Comparison of ENCODE assay signal across 8 cellular contexts in the genomic region with DNA sequence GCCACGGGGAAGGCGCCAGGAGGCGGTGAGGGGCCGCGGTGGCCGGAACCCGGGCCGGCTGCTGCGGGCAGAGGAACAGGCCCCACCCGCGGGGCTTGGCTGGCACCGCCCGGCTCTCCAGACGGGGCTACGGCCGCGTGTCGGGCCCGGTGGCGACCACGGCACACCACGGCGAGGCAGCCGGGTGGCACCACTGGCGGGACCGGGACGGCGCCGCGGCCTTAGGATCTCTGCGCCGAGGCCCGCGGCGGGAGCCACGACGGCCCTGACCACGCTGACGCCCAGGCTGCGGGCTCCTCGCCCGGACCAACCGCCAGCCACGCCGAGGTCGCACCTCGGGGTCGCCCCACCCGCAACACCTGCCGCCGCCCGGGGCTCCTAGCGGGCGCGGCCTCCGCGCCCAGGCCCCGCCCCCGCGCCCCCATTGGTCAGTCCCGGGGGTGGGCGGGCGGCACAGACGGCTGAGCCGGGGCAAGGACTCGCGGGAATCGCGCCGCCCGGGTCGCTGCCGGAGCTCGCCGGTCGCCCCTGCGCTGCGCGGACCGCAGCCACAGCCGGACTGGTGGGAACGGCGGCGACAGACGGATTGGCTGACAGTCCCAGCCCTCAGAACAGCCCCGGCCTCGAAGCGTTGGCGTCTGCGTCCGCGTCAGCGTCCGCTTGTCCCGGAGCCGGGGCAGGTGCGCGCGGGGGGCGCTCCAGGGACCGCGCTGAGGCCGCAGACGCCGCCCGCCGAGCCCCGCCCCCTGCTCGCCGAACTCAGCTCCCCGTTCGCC. TPM values are rescaled to one million over a fixed set of nuclear protein-coding genes. Genes with fewer than 3 reads are reported as not detected.
DNase-seq lines count a peak whose midpoint lies in the region; ATAC-seq and TF ChIP-seq lines count a peak whose summit lies in the region.

Gene BMP8A, plus strand, starts transcription at position 491 of the 776 bp plus-strand sequence. CDS start 356 bp downstream, outside the sequence.

- ATAC-seq in GM19025 (IDR thresholded peaks at IDR 0.05; ENCODE audit: low read depth, unreplicated experiment): peak; percentile 85
- ATAC-seq in HG03460 (IDR thresholded peaks at IDR 0.05; ENCODE audit: unreplicated experiment): peak; percentile 69
- peak; percentile 86 for ATAC-seq in PC-3
- ATAC-seq in gastroesophageal sphincter: peak; percentile 80

- no peak within 1 kb of the TSS for H3K27ac ChIP-seq in PC-3 (ENCODE audit: low read length)
- H3K27ac ChIP-seq in gastroesophageal sphincter: peak within 1 kb of the TSS in 1 of 4 donors; percentile 13
- no peak within 1 kb of the TSS for H3K27ac ChIP-seq in urinary bladder (ENCODE audit: low read depth)

- CTCF ChIA-PET in PC-3 (lab: Charles Lee): no interaction called here

- H2AFZ ChIP-seq in PC-3 (ENCODE audit: low read length): peak within 1 kb of the TSS; percentile 90

- BruUV-seq in PC-3 (replicated peaks; lab: Mats Ljungman, UMichigan): no TSS peak

- H3K27me3 ChIP-seq in BE2C: peaks cover 10% of the 10 kb centered on the region; the same call in 1 of the 2 replicates
- no peaks in the 10 kb centered on the region for H3K27me3 ChIP-seq in PC-3 (ENCODE audit: low read length)
- peaks cover 44% of the 10 kb centered on the region for H3K27me3 ChIP-seq in gastroesophageal sphincter

- intact Hi-C loops in PC-3 (cut with micrococcal nuclease): no loop called here

- H3K9me3 Mint-ChIP-seq in progenitor cell of endocrine pancreas (ENCODE audit: low read depth): no peaks in the 10 kb centered on the region

- WGBS in gastroesophageal sphincter (ENCODE audit: low coverage in 1 of 2), 2 donors: no CpG with 5 or more reads among the region's 112 CpGs
- under 1% methylated on average over 112 of the region's 112 CpGs for WGBS in urinary bladder

- H3K9me2 ChIP-seq in PC-3 (replicated peaks; ENCODE audit: low read length): no peaks in the 10 kb centered on the region

- DNase-seq in BE2C (peak; percentile 72), PC-3 (peak; percentile 61), activated T-helper 1 cell treated with Interleukin-2 at 50 U/mL for 16 hours (ENCODE audit: low read depth) (peak; percentile 66), progenitor cell of endocrine pancreas (ENCODE audit: low spot score, unreplicated experiment) (peak; percentile 69)

- H3K27ac Mint-ChIP-seq in progenitor cell of endocrine pancreas: no peak within 1 kb of the TSS

- POLR2A ChIA-PET in PC-3 (lab: Charles Lee; ENCODE audit: unreplicated experiment): no interaction called here

- H3K4me1 ChIP-seq in BE2C (no peaks in the 10 kb centered on the region), PC-3 (ENCODE audit: insufficient read depth, low read length) (no peaks in the 10 kb centered on the region), gastroesophageal sphincter (peaks cover 0 to 19% (median 3%) of the 10 kb centered on the region in 3 donors), urinary bladder (ENCODE audit: insufficient read depth) (no peaks in the 10 kb centered on the region)

- no peak within 1 kb of the TSS; the same call in 1 of the 2 replicates for H3K9ac ChIP-seq in PC-3 (ENCODE audit: low read length)

- H3K4me3 ChIP-seq in BE2C (ENCODE audit: low read depth, low read length): peak within 1 kb of the TSS; percentile 29; the same call in 1 of the 2 replicates
- H3K4me3 ChIP-seq in PC-3 (ENCODE audit: low read length): peak within 1 kb of the TSS; percentile 69
- peak within 1 kb of the TSS; percentile 11 to 55 for H3K4me3 ChIP-seq in gastroesophageal sphincter
- peak within 1 kb of the TSS; percentile 45 for H3K4me3 ChIP-seq in urinary bladder (ENCODE audit: low read depth, low read length)

- H3K27me3 Mint-ChIP-seq in progenitor cell of endocrine pancreas: peaks cover 40% of the 10 kb centered on the region

- H3K9me3 ChIP-seq in BE2C (no peaks in the 10 kb centered on the region), PC-3 (ENCODE audit: low read length) (no peaks in the 10 kb centered on the region), gastroesophageal sphincter (no peaks in the 10 kb centered on the region)

- TF ChIP-seq EP300 in gastroesophageal sphincter (IDR thresholded peaks at IDR 0.05): no peak

- H3K4me3 Mint-ChIP-seq in progenitor cell of endocrine pancreas (ENCODE audit: low read depth): peak within 1 kb of the TSS; percentile 50

- peak in 1 of 2 donors; percentile 8 for TF ChIP-seq POLR2A in gastroesophageal sphincter (IDR thresholded peaks at IDR 0.05)

- no peaks in the 10 kb centered on the region for H4K20me1 ChIP-seq in PC-3 (ENCODE audit: low read length)

- TF ChIP-seq CTCF in BE2C (IDR thresholded peaks at IDR 0.05; ENCODE audit: low read depth, low read length) (no peak), PC-3 (conservative IDR thresholded peaks at IDR 0.05; ENCODE audit: low read depth, low read length) (no peak), gastroesophageal sphincter (IDR thresholded peaks at IDR 0.05) (no peak), progenitor cell of endocrine pancreas (IDR thresholded peaks at IDR 0.05; ENCODE audit: unreplicated experiment) (no peak)

- no peaks in the 10 kb centered on the region for H3K79me2 ChIP-seq in PC-3 (ENCODE audit: low read length)

- H3K4me1 Mint-ChIP-seq in progenitor cell of endocrine pancreas (ENCODE audit: low read depth): peaks cover 5% of the 10 kb centered on the region

- H3K4me2 ChIP-seq in PC-3 (ENCODE audit: low read length): peak within 1 kb of the TSS; percentile 88

- H3K36me3 ChIP-seq in BE2C: no peaks in the 10 kb centered on the region
- H3K36me3 ChIP-seq in PC-3 (ENCODE audit: low read depth, low read length): no peaks in the 10 kb centered on the region
- H3K36me3 ChIP-seq in gastroesophageal sphincter: peaks cover 0 to 22% of the 10 kb centered on the region in 2 donors
- H3K36me3 ChIP-seq in urinary bladder (ENCODE audit: insufficient read depth): no peaks in the 10 kb centered on the region

- peaks cover 5% of the 10 kb centered on the region for H3K36me3 Mint-ChIP-seq in progenitor cell of endocrine pancreas (ENCODE audit: insufficient read depth)

- H3F3A ChIP-seq in PC-3 (ENCODE audit: low read length, unreplicated experiment): no peaks in the 10 kb centered on the region

RNA-seq across cellular contexts. Expression of gene BMP8A, which starts in this region (rescaled TPM):
- 1.4 TPM for polyA plus RNA-seq in BE2C (2012; ENCODE audit: insufficient read depth, insufficient read length, low read depth)
- total RNA-seq in PC-3 (2014; rRNA removed): 0.11 TPM in 1 of 2 replicates, not detected in the other
- total RNA-seq in gastroesophageal sphincter: 1 to 10 TPM in 2 of 4 donors, under 1 TPM in 2; 0.40 to 4.0 (median 1.2) TPM
- total RNA-seq in progenitor cell of endocrine pancreas: 0.67 and 0.71 TPM in 2 replicates
- total RNA-seq in urinary bladder: 0.95 TPM
- polyA plus RNA-seq in urinary bladder: 0.27 TPM

Comparison
In these comparisons a context has a peak if more than half of its experiments do, and no peak if none do; other contexts are left out.
1. Peak in DNase-seq, ATAC-seq, H3K4me3 ChIP-seq and H3K4me2 ChIP-seq in PC-3; RNA of the gene not detected or under 1 TPM.
2. Peak in DNase-seq in progenitor cell of endocrine pancreas; RNA of the gene not detected or under 1 TPM.